Comparison of ENCODE assay signal across 38 cellular contexts in the genomic region with DNA sequence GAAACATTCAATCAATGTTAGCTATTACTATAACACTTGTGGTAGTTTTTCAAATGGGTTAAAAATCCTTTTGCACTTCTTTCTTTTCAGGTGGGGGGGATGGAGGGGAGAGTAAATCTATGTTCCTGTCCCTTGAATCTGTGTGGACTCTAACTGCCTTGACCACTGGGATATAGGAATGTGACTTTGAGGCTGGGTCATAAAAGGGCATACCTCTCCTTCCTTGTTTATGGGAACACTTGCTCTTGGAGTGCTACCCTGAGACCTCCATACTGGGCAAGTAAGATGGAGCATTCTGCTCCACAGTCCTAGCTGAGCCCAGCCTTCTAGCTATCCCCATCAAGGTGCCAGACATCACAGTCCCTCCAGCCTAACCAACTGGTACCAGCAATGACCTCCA.
"Had no signal": no experiment of that assay in that cellular context is flagged by ENCODE, and none has a peak within 500 bp of the region (broad histone marks: within the 10 kb centered on the region; RNA-seq: fewer than 3 reads in every experiment).

No MANE protein-coding gene starts in this region.

- DNase-seq: activated effector memory CD4-positive, alpha-beta T cell treated with anti-CD3 and anti-CD28 coated beads, Interleukin-2, amount 50 U/mL, for 16 hours; activated effector memory CD4-positive, alpha-beta T cell treated with Interleukin-2 at 50 U/mL for 16 hours; activated gamma-delta T cell; activated gamma-delta T cell treated with Interleukin-2 at 50 U/mL for 16 hours; activated naive CD4-positive, alpha-beta T cell; activated naive CD4-positive, alpha-beta T cell treated with anti-CD3 and anti-CD28 coated beads for 36 hours; activated naive CD4-positive, alpha-beta T cell treated with anti-CD3 and anti-CD28 coated beads, Interleukin-2, amount 10 ng/mL, durations not matched to agents 7 days and 5 days; activated naive CD4-positive, alpha-beta T cell treated with anti-CD3 and anti-CD28 coated beads, Interleukin-2, amount 50 U/mL, for 16 hours; activated naive CD4-positive, alpha-beta T cell treated with Interleukin-2 at 50 U/mL for 16 hours; activated naive CD8-positive, alpha-beta T cell treated with anti-CD3 and anti-CD28 coated beads for 36 hours; activated naive CD8-positive, alpha-beta T cell treated with anti-CD3 and anti-CD28 coated beads, Interleukin-2, amount 10 ng/mL, durations not matched to agents 7 days and 5 days; activated naive CD8-positive, alpha-beta T cell treated with anti-CD3 and anti-CD28 coated beads, Interleukin-2, amount 50 U/mL, for 24 hours; activated T-cell treated with anti-CD3 and anti-CD28 coated beads, Interleukin-2, amount 50 U/mL, for 1 hour; activated T-cell treated with anti-CD3 and anti-CD28 coated beads, Interleukin-2, amount 50 U/mL, for 24 hours; activated T-cell treated with anti-CD3 and anti-CD28 coated beads, Interleukin-2, amount 50 U/mL, for 4 hours; activated T-cell treated with anti-CD3 and anti-CD28 coated beads, Interleukin-2, amount 50 U/mL, for 48 hours; activated T-cell treated with anti-CD3 and anti-CD28 coated beads, Interleukin-2, amount 50 U/mL, for 72 hours; adrenal gland; amniotic stem cell; amygdala; anterior cingulate cortex; aorta; body of pancreas; caudate nucleus; central memory CD4-positive, alpha-beta T cell; cerebellar nuclear complex had no signal

- H3K36me3 ChIP-seq: adrenal gland, ascending aorta, brain microvascular endothelial cell, breast epithelium, cardiac muscle cell had no signal

- ATAC-seq: activated naive CD4-positive, alpha-beta T cell treated with anti-CD3 and anti-CD28 coated beads, Interleukin-2, amount 50 U/mL, for 72 hours; activated naive CD8-positive, alpha-beta T cell treated with anti-CD3 and anti-CD28 coated beads, Interleukin-2, amount 50 U/mL, for 24 hours; activated T-cell treated with anti-CD3 and anti-CD28 coated beads, Interleukin-2, amount 50 U/mL, for 4 hours; activated T-cell treated with anti-CD3 and anti-CD28 coated beads, Interleukin-2, amount 50 U/mL, for 72 hours; activated T-helper 17 cell treated with anti-CD3 and anti-CD28 coated beads, Interleukin-2, amount 50 U/mL, for 72 hours; body of pancreas had no signal

- H3K27me3 ChIP-seq: ascending aorta, body of pancreas, brain microvascular endothelial cell had no signal

- H3K9me3 ChIP-seq: adrenal gland, ascending aorta, body of pancreas had no signal

- H3K4me1 ChIP-seq: adrenal gland, ascending aorta, body of pancreas, breast epithelium had no signal

- H3K27ac Mint-ChIP-seq: activated naive CD4-positive, alpha-beta T cell treated with anti-CD3 and anti-CD28 coated beads for 36 hours; activated naive CD4-positive, alpha-beta T cell treated with anti-CD3 and anti-CD28 coated beads, Interleukin-2, amount 10 ng/mL, durations not matched to agents 7 days and 5 days; activated naive CD4-positive, alpha-beta T cell treated with anti-CD3 and anti-CD28 coated beads, Interleukin-2, amount 50 U/mL, for 24 hours; activated naive CD4-positive, alpha-beta T cell treated with anti-CD3 and anti-CD28 coated beads, Interleukin-2, amount 50 U/mL, for 72 hours; activated naive CD8-positive, alpha-beta T cell; activated naive CD8-positive, alpha-beta T cell treated with anti-CD3 and anti-CD28 coated beads, Interleukin-2, amount 10 ng/mL, durations not matched to agents 7 days and 5 days; activated naive CD8-positive, alpha-beta T cell treated with anti-CD3 and anti-CD28 coated beads, Interleukin-2, amount 50 U/mL, for 24 hours; activated T-cell treated with anti-CD3 and anti-CD28 coated beads, Interleukin-2, amount 50 U/mL, for 24 hours; activated T-cell treated with anti-CD3 and anti-CD28 coated beads, Interleukin-2, amount 50 U/mL, for 72 hours; activated T-helper 1 cell treated with anti-CD3 and anti-CD28 coated beads, Interleukin-12 subunit alpha, Interleukin-12 subunit beta, Interleukin-2, Interleukin-4 antibody, amounts not matched to agents 30 ng/mL and 10 ng/mL and 1 ng/mL, durations not matched to agents 14 hours and 24 hours and 36 hours; activated T-helper 17 cell treated with anti-CD3 and anti-CD28 coated beads, Interleukin-2, amount 50 U/mL, for 72 hours; activated T-helper 2 cell treated with anti-CD3 and anti-CD28 coated beads, Interferon-gamma antibody, Interleukin-2, Interleukin-4, amounts not matched to agents 10 μg/mL and 5 μg/mL and 100 μg/mL, durations not matched to agents 14 hours and 24 hours and 36 hours; brain had no signal

- H3K4me3 ChIP-seq: adrenal gland, ascending aorta, body of pancreas, breast epithelium, cardiac muscle cell had no signal

- H3K9me3 Mint-ChIP-seq: activated naive CD4-positive, alpha-beta T cell treated with anti-CD3 and anti-CD28 coated beads, Interleukin-2, amount 10 ng/mL, durations not matched to agents 7 days and 5 days; activated naive CD4-positive, alpha-beta T cell treated with anti-CD3 and anti-CD28 coated beads, Interleukin-2, amount 50 U/mL, for 24 hours; activated T-cell treated with anti-CD3 and anti-CD28 coated beads, Interleukin-2, amount 50 U/mL, for 4 hours; activated T-helper 1 cell treated with anti-CD3 and anti-CD28 coated beads, Interleukin-12 subunit alpha, Interleukin-12 subunit beta, Interleukin-2, Interleukin-4 antibody, amounts not matched to agents 30 ng/mL and 10 ng/mL and 1 ng/mL, durations not matched to agents 14 hours and 24 hours and 36 hours; activated T-helper 17 cell treated with anti-CD3 and anti-CD28 coated beads, Interleukin-2, amount 50 U/mL, for 72 hours; activated T-helper 2 cell treated with anti-CD3 and anti-CD28 coated beads, Interferon-gamma antibody, Interleukin-2, Interleukin-4, amounts not matched to agents 10 μg/mL and 5 μg/mL and 100 μg/mL, durations not matched to agents 14 hours and 24 hours and 36 hours; central memory CD8-positive, alpha-beta T cell had no signal

- H3K4me1 Mint-ChIP-seq: activated naive CD8-positive, alpha-beta T cell treated with anti-CD3 and anti-CD28 coated beads for 36 hours; activated naive CD8-positive, alpha-beta T cell treated with anti-CD3 and anti-CD28 coated beads, Interleukin-2, amount 10 ng/mL, durations not matched to agents 7 days and 5 days; activated naive CD8-positive, alpha-beta T cell treated with anti-CD3 and anti-CD28 coated beads, Interleukin-2, amount 50 U/mL, for 24 hours; activated T-helper 17 cell treated with anti-CD3 and anti-CD28 coated beads, Interleukin-2, amount 50 U/mL, for 72 hours; central memory CD8-positive, alpha-beta T cell had no signal

- H3K27me3 Mint-ChIP-seq: activated naive CD8-positive, alpha-beta T cell treated with anti-CD3 and anti-CD28 coated beads, Interleukin-2, amount 10 ng/mL, durations not matched to agents 7 days and 5 days; activated naive CD8-positive, alpha-beta T cell treated with anti-CD3 and anti-CD28 coated beads, Interleukin-2, amount 50 U/mL, for 24 hours had no signal

- H3K27ac ChIP-seq: adrenal gland, ascending aorta, body of pancreas, brain microvascular endothelial cell, breast epithelium, cardiac muscle cell had no signal

- H3K4me3 Mint-ChIP-seq: activated naive CD4-positive, alpha-beta T cell treated with anti-CD3 and anti-CD28 coated beads for 36 hours; activated naive CD4-positive, alpha-beta T cell treated with anti-CD3 and anti-CD28 coated beads, Interleukin-2, amount 10 ng/mL, durations not matched to agents 7 days and 5 days; activated naive CD4-positive, alpha-beta T cell treated with anti-CD3 and anti-CD28 coated beads, Interleukin-2, amount 50 U/mL, for 24 hours; activated naive CD8-positive, alpha-beta T cell; activated naive CD8-positive, alpha-beta T cell treated with anti-CD3 and anti-CD28 coated beads for 36 hours; activated naive CD8-positive, alpha-beta T cell treated with anti-CD3 and anti-CD28 coated beads, Interleukin-2, amount 10 ng/mL, durations not matched to agents 7 days and 5 days; activated naive CD8-positive, alpha-beta T cell treated with anti-CD3 and anti-CD28 coated beads, Interleukin-2, amount 50 U/mL, for 24 hours; activated T-cell treated with anti-CD3 and anti-CD28 coated beads, Interleukin-2, amount 50 U/mL, for 24 hours; activated T-cell treated with anti-CD3 and anti-CD28 coated beads, Interleukin-2, amount 50 U/mL, for 4 hours; activated T-cell treated with anti-CD3 and anti-CD28 coated beads, Interleukin-2, amount 50 U/mL, for 72 hours; activated T-helper 1 cell treated with anti-CD3 and anti-CD28 coated beads, Interleukin-12 subunit alpha, Interleukin-12 subunit beta, Interleukin-2, Interleukin-4 antibody, amounts not matched to agents 30 ng/mL and 10 ng/mL and 1 ng/mL, durations not matched to agents 14 hours and 24 hours and 36 hours; activated T-helper 17 cell treated with anti-CD3 and anti-CD28 coated beads, Interleukin-2, amount 50 U/mL, for 72 hours; brain; central memory CD8-positive, alpha-beta T cell had no signal
